ENCODE assay signal across 25 cellular contexts in the genomic region with DNA sequence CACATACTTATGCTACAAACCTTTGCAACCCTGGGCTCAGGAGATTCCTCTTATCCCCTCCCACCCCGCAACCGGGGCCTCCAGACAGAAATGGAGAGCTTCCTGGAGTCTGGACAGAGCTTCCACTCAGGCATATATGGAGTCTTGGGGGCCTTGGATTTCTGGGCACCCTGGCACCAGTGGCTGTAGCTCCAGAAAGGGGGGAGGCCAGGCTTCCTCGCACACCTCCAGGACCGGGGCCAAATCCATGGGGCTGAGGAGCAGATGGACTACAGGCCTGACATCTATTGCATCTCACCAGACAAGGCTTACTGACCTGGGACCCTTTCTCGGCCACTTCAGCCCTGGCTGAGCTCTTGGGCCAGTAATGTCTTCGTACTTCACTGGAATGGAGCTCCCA.
"Had no signal": no experiment of that assay in that cellular context is flagged by ENCODE, and none has a peak within 500 bp of the region (broad histone marks: within the 10 kb centered on the region; RNA-seq: fewer than 3 reads in every experiment).

No MANE protein-coding gene starts in this region.

- H3K4me3 ChIP-seq: colonic mucosa, esophagus muscularis mucosa, gastroesophageal sphincter, heart left ventricle, hepatocyte, left lung, mucosa of descending colon, pancreas, right lobe of liver, stomach, thyroid gland had no signal

- H3K79me2 ChIP-seq: hepatocyte had no signal

- H3K27me3 ChIP-seq: colonic mucosa, esophagus muscularis mucosa, gastroesophageal sphincter, heart left ventricle, hepatocyte, left lung, neutrophil, pancreas, right lobe of liver, stomach, thyroid gland had no signal

- ATAC-seq: foreskin keratinocyte, gastroesophageal sphincter, heart left ventricle, left cardiac atrium, left lung, mucosa of descending colon, pancreas had no signal

- FAIRE-seq: endothelial cell of umbilical vein, pancreas, small intestine had no signal

- H3K27ac ChIP-seq: colonic mucosa, esophagus muscularis mucosa, foreskin keratinocyte, gastroesophageal sphincter, heart left ventricle, hepatocyte, left lung, neutrophil, pancreas, right lobe of liver, stomach, thyroid gland had no signal

- H3K36me3 ChIP-seq: colonic mucosa, esophagus muscularis mucosa, gastroesophageal sphincter, heart left ventricle, left lung, neutrophil, pancreas, right lobe of liver, stomach, thyroid gland had no signal

- H3K4me2 ChIP-seq: hepatocyte had no signal

- H3K9me3 ChIP-seq: colonic mucosa, mucosa of descending colon, neutrophil, pancreas, right lobe of liver, thyroid gland had no signal

- H3K4me1 ChIP-seq: colonic mucosa, esophagus muscularis mucosa, foreskin keratinocyte, gastroesophageal sphincter, heart left ventricle, left lung, pancreas, right lobe of liver, stomach, thyroid gland had no signal

- H2AFZ ChIP-seq: hepatocyte had no signal

- DNase-seq: colonic mucosa; effector CD8-positive, alpha-beta T cell; foreskin keratinocyte; left cardiac atrium; mesenchymal stem cell; naive B cell; small intestine; stimulated activated CD4-positive, alpha-beta T cell treated with anti-CD3 and anti-CD28 coated beads, Interleukin-12 subunit alpha, Interleukin-12 subunit beta, amount 100 ng/mL, for 4 hours; stimulated activated CD4-positive, alpha-beta T cell treated with anti-CD3 and anti-CD28 coated beads, Interleukin-1b, Interleukin-23, amount 100 ng/mL, for 48 hours; stimulated activated CD4-positive, alpha-beta T cell treated with anti-CD3 and anti-CD28 coated beads, Interleukin-4, amount 100 ng/mL, for 1 hour; stimulated activated CD8-positive, alpha-beta memory T cell treated with anti-CD3 and anti-CD28 coated beads, Interleukin-4, amount 100 ng/mL, for 48 hours; stimulated activated naive CD4-positive, alpha-beta T cell treated with Interleukin-2 at 50 U/mL for 16 hours; stomach; thyroid gland; trophoblast cell had no signal
